ENCODE assay signal across 9 cellular contexts in genomic region chr12:50101663-50102062, GRCh38. TPM values are rescaled to one million over a fixed set of nuclear protein-coding genes. Genes with fewer than 3 reads are reported as not detected.
DNase-seq lines count a peak whose midpoint lies in the region; ATAC-seq and TF ChIP-seq lines count a peak whose summit lies in the region.
"Had no signal": no experiment of that assay in that cellular context is flagged by ENCODE, and none has a peak within 500 bp of the region (broad histone marks: within the 10 kb centered on the region; RNA-seq: fewer than 3 reads in every experiment).

No MANE protein-coding gene starts in this region.

- H3K27ac Mint-ChIP-seq in CD8-positive, alpha-beta T cell: no peak overlapping the region

- no peak for TF ChIP-seq EP300 in stomach (IDR thresholded peaks at IDR 0.05)

- H3K4me3 Mint-ChIP-seq in CD8-positive, alpha-beta T cell: no peak overlapping the region

- H3K27ac ChIP-seq in Peyer's patch (no peak overlapping the region), stomach (no peak overlapping the region)
- H3K27ac ChIP-seq in CD8-positive, alpha-beta T cell (ENCODE audit: low read depth, low read length): no peak overlapping the region

- CTCF ChIA-PET in CD8-positive, alpha-beta T cell (lab: Charles Lee): interaction anchor here (1.5 to 7.6 kb wide), 2 partner anchors 10 to 54 kb away, joined by 3 to 44 read pairs; partner anchors contain the start of gene COX14

- POLR2A ChIA-PET in CD8-positive, alpha-beta T cell (lab: Charles Lee): interaction anchor here (0.7 kb wide), 1 partner anchor 11 kb away, joined by 3 read pairs; the partner anchor contains the start of gene COX14

- intact Hi-C loops in stomach (cut with DNase I; ENCODE audit: low total_unique reads): loop anchor here (10.0 kb wide), 1 partner anchor 73 kb away; no protein-coding TSS in a partner anchor
- intact Hi-C loops in CD8-positive, alpha-beta T cell (cut with DNase I, micrococcal nuclease): no loop called here

- no peak for ATAC-seq in GM18858 (IDR thresholded peaks at IDR 0.05; ENCODE audit: unreplicated experiment)
- no peak for ATAC-seq in CD8-positive, alpha-beta T cell
- no peak for ATAC-seq in HG03135 (IDR thresholded peaks at IDR 0.05; ENCODE audit: unreplicated experiment)

- no peaks in the 10 kb centered on the region for H3K4me1 Mint-ChIP-seq in CD8-positive, alpha-beta T cell (ENCODE audit: low read depth)

- H3K36me3 Mint-ChIP-seq in CD8-positive, alpha-beta T cell: peaks cover 51% of the 10 kb centered on the region

- peaks cover 0 to 38% (median 0%) of the 10 kb centered on the region in 3 donors for H3K36me3 ChIP-seq in Peyer's patch
- H3K36me3 ChIP-seq in stomach: peaks cover 30 to 51% (median 47%) of the 10 kb centered on the region in 4 donors
- peaks cover 31% of the 10 kb centered on the region for H3K36me3 ChIP-seq in CD8-positive, alpha-beta T cell (ENCODE audit: insufficient read depth, low read length)

- H3K4me3 ChIP-seq in Peyer's patch: no peak overlapping the region
- no peak overlapping the region for H3K4me3 ChIP-seq in fibroblast of pulmonary artery (replicated peaks; ENCODE audit: low read depth, low read length)
- no peak overlapping the region for H3K4me3 ChIP-seq in stomach
- no peak overlapping the region for H3K4me3 ChIP-seq in CD8-positive, alpha-beta T cell (ENCODE audit: low read depth, low read length)

- no peaks in the 10 kb centered on the region for H3K9me3 ChIP-seq in Peyer's patch
- H3K9me3 ChIP-seq in stomach: no peaks in the 10 kb centered on the region
- no peaks in the 10 kb centered on the region for H3K9me3 ChIP-seq in CD8-positive, alpha-beta T cell (ENCODE audit: low read length)

- peak; percentile 21 for DNase-seq in NCI-H1694 treated with DMSO at 0.1 percent for 48 hours (lab: John Stamatoyannopoulos, UW)
- DNase-seq in NCI-H1694 (lab: John Stamatoyannopoulos, UW): no peak
- DNase-seq in Peyer's patch: no peak
- DNase-seq in fibroblast of pulmonary artery (ENCODE audit: low read depth): peak; percentile 64
- no peak for DNase-seq in stomach
- no peak for DNase-seq in CD8-positive, alpha-beta T cell
- DNase-seq: activated T-cell treated with anti-CD3 and anti-CD28 coated beads, Interleukin-2, amount 50 U/mL, for 48 hours had no signal

- WGBS in stomach, 5 donors: 70 to 77% (median 73%) methylated on average over 3 of the region's 3 CpGs

- no peaks in the 10 kb centered on the region for H3K27me3 ChIP-seq in Peyer's patch
- H3K27me3 ChIP-seq in stomach: no peaks in the 10 kb centered on the region
- H3K27me3 ChIP-seq in CD8-positive, alpha-beta T cell (ENCODE audit: insufficient read depth, low read length): no peaks in the 10 kb centered on the region

- H3K4me1 ChIP-seq in Peyer's patch (peaks cover 0 to 28% (median 2%) of the 10 kb centered on the region in 4 donors), stomach (peaks cover 13 to 31% (median 24%) of the 10 kb centered on the region in 4 donors)
- no peaks in the 10 kb centered on the region for H3K4me1 ChIP-seq in CD8-positive, alpha-beta T cell (ENCODE audit: insufficient read depth, low read length)

- H3K27me3 Mint-ChIP-seq in CD8-positive, alpha-beta T cell (ENCODE audit: low read depth): no peaks in the 10 kb centered on the region

- H3K9me3 Mint-ChIP-seq in CD8-positive, alpha-beta T cell: no peaks in the 10 kb centered on the region

- TF ChIP-seq CTCF in Peyer's patch (IDR thresholded peaks at IDR 0.05): peak in 4 of 6 experiments; percentile 11 to 63 (median 62)
- TF ChIP-seq CTCF in fibroblast of pulmonary artery (IDR thresholded peaks at IDR 0.05; ENCODE audit: low read length, missing control alignments): peak; percentile 64
- TF ChIP-seq CTCF in stomach (IDR thresholded peaks at IDR 0.05): peak in 5 of 7 experiments; percentile 6 to 32 (median 18)
- TF ChIP-seq CTCF in CD8-positive, alpha-beta T cell (IDR thresholded peaks at IDR 0.05): no peak

- TF ChIP-seq POLR2A in Peyer's patch (IDR thresholded peaks at IDR 0.05) (no peak), stomach (IDR thresholded peaks at IDR 0.05) (no peak)

RNA-seq across cellular contexts. Expression of gene GPD1, which starts 2.1 kb away (rescaled TPM):
- total RNA-seq in Peyer's patch (100 to 1,000 TPM in 3 of 4 donors, 10 to 100 TPM in 1; 41.3 to 409 (median 291) TPM), stomach (1 to 10 TPM in 4 of 5 donors, under 1 TPM in 1; 0.58 to 9.5 (median 5.9) TPM)
- polyA plus RNA-seq in stomach: 1 to 10 TPM in 2 of 3 donors, under 1 TPM in 1; 0.65 to 1.6 (median 1.4) TPM
- under 1 TPM; 0.24 to 0.50 TPM for total RNA-seq in CD8-positive, alpha-beta T cell

RNA-seq across cellular contexts. Expression of gene COX14, which starts 10.4 kb away (rescaled TPM):
- total RNA-seq in Peyer's patch: 100 to 1,000 TPM in 1 of 4 donors, 10 to 100 TPM in 3; 75.3 to 115 (median 86.4) TPM
- 10 to 100 TPM in 4 of 5 donors, 1 to 10 TPM in 1; 9.8 to 96.3 (median 31.8) TPM for total RNA-seq in stomach
- polyA plus RNA-seq in stomach: 100 to 1,000 TPM in 2 of 3 donors, 10 to 100 TPM in 1; 93.8 to 153 (median 148) TPM
- 10 to 100 TPM; 42.2 to 43.3 TPM for total RNA-seq in CD8-positive, alpha-beta T cell

RNA-seq across cellular contexts. Expression of gene SMARCD1, which starts 16.5 kb away (rescaled TPM):
- 100 to 1,000 TPM in 2 of 4 donors, 10 to 100 TPM in 2; 76.5 to 126 (median 95.1) TPM for total RNA-seq in Peyer's patch
- total RNA-seq in stomach: 10 to 100 TPM in 4 of 5 donors, 1 to 10 TPM in 1; 2.9 to 75.9 (median 23.8) TPM
- polyA plus RNA-seq in stomach: 10 to 100 TPM; 10.1 to 17.3 (median 14.9) TPM
- 10 to 100 TPM; 90.2 to 92.1 TPM for total RNA-seq in CD8-positive, alpha-beta T cell

RNA-seq across cellular contexts. Expression of gene ASIC1, which starts 44.3 kb away (rescaled TPM):
- total RNA-seq in Peyer's patch (1 to 10 TPM in 2 of 4 donors, under 1 TPM in 1, not detected in 1; 0.70 to 5.7 (median 1.5) TPM), stomach (1 to 10 TPM in 2 of 5 donors, under 1 TPM in 2, not detected in 1; 0.45 to 3.5 (median 1.3) TPM)
- polyA plus RNA-seq in stomach: 1 to 10 TPM in 2 of 3 donors, under 1 TPM in 1; 0.92 to 2.6 (median 1.2) TPM
- 1 to 10 TPM; 2.9 to 3.8 TPM for total RNA-seq in CD8-positive, alpha-beta T cell

Comparison
In these comparisons a context has a peak if more than half of its experiments do, and no peak if none do; other contexts are left out.
1. DNase-seq: peak in NCI-H1694 treated with DMSO at 0.1 percent for 48 hours (single experiment) and fibroblast of pulmonary artery (single experiment); none in NCI-H1694 (single experiment), Peyer's patch (0 of 3), stomach (single experiment) and CD8-positive, alpha-beta T cell (0 of 7).
2. RNA of gene GPD1, which starts 2.1 kb away (total RNA-seq): 41.3 to 409 TPM in Peyer's patch; 0.58 to 9.5 TPM in stomach and 0.24 to 0.50 TPM in CD8-positive, alpha-beta T cell; every median in the first group is over 4 times any median in the second.